8 cellular contexts compared by ENCODE assay signal in the genomic region with DNA sequence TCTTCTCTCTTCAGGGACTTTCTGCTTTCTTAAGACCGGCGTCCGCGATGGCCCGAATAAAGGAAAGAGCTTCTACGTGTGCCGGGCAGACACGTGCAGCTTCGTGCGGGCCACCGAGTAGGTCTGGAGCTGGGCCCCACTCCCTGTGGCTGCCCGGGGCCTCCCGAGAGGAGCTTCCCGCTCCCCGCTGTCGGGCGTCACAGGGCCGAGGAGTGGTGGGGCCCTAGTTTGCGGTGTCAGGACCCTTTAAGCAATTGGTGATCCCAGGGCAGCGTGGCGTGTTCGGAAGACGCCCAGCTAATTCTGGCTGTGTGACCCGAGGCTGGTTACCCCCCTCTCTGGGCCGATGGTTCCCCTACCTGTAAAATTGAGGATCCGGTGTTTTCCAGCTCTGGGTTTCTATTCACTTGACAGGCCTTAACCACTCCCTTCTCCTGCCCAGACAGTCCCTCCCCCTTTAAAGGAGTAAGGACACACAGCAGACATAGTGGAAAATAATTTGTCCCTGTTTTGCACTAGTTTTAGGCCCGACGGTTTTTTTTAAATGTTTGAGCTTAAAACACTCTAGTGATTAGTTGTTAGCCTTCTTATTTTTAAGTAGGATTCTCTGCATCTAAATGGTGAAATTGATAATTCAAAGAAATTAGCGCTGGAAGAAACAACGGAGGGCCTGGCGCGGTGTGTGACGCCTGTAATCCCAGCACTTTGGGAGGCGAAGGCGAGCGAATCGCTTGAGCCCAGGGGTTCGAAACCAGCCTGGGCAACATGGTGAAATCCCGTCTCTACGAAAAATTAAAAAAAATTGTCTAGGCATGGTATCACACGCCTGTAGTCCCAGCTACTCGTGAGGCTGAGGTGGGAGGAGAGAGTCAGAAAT. TPM values are rescaled to one million over a fixed set of nuclear protein-coding genes. Genes with fewer than 3 reads are reported as not detected.
A peak's percentile ranks its signal among the peaks of the same experiment; 100 is the strongest.
DNase-seq lines count a peak whose midpoint lies in the region; ATAC-seq and TF ChIP-seq lines count a peak whose summit lies in the region.

No MANE protein-coding gene starts in this region.

- no peaks in the 10 kb centered on the region for H3K9me2 ChIP-seq in neural cell (ENCODE audit: insufficient read depth, low read length)

- no peaks in the 10 kb centered on the region for H3K9me3 ChIP-seq in neural cell (ENCODE audit: low read length)

- H3F3A ChIP-seq in neural cell (ENCODE audit: insufficient read depth, low read length, poor library complexity, severe bottlenecking): peaks cover 5% of the 10 kb centered on the region

- H4K20me1 ChIP-seq in neural cell (ENCODE audit: insufficient read depth): no peaks in the 10 kb centered on the region

- H3K79me2 ChIP-seq in neural cell (replicated peaks; ENCODE audit: insufficient read depth, low read length): no peaks in the 10 kb centered on the region

- TF ChIP-seq EP300 in neural cell (conservative IDR thresholded peaks at IDR 0.05; ENCODE audit: poor library complexity, severe bottlenecking): no peak

- peak overlapping the region; percentile 78 for H3K4me3 ChIP-seq in neural cell (ENCODE audit: low read length)

- peak; percentile 20 for DNase-seq in DMS79 (lab: John Stamatoyannopoulos, UW)
- DNase-seq in DMS79 treated with DMSO at 0.1 percent for 48 hours (lab: John Stamatoyannopoulos, UW): no peak
- DNase-seq in SW480 (ENCODE audit: low spot score): peak; percentile 36
- peak; percentile 30 for DNase-seq in fibroblast of gingiva (ENCODE audit: low read depth)
- no peak for DNase-seq in NCI-H128 (lab: John Stamatoyannopoulos, UW; ENCODE audit: unreplicated experiment)

- H3K9ac ChIP-seq in neural cell (ENCODE audit: low read length): peak overlapping the region; percentile 24

- H3K27ac ChIP-seq in neural cell (ENCODE audit: low read length): no peak overlapping the region

- TF ChIP-seq RAD21 in neural cell (conservative IDR thresholded peaks at IDR 0.05): no peak

- ATAC-seq in GM19035 (IDR thresholded peaks at IDR 0.05; ENCODE audit: unreplicated experiment) (peak; percentile 2), HG03378 (IDR thresholded peaks at IDR 0.05; ENCODE audit: unreplicated experiment) (peak; percentile 0)

- TF ChIP-seq CTCF in neural cell (IDR thresholded peaks at IDR 0.05; ENCODE audit: poor library complexity, severe bottlenecking): no peak

- H3K36me3 ChIP-seq in neural cell (ENCODE audit: insufficient read depth, low read length): no peaks in the 10 kb centered on the region

- H3K27me3 ChIP-seq in neural cell (ENCODE audit: insufficient read depth, low read depth, low read length): no peaks in the 10 kb centered on the region

- H3K4me2 ChIP-seq in neural cell (ENCODE audit: low read length): peak overlapping the region; percentile 68

- H2AFZ ChIP-seq in neural cell (ENCODE audit: low read depth, low read length): peak overlapping the region; percentile 80

TF ChIP-seq in neural cell, 6 proteins besides CTCF, POLR2A, EP300 and RAD21:
- TF ChIP-seq REST (IDR thresholded peaks at IDR 0.05; ENCODE audit: borderline replicate concordance): no peak
- TF ChIP-seq EZH2 (IDR thresholded peaks at IDR 0.05; ENCODE audit: borderline replicate concordance, insufficient read depth, low read length, poor library complexity, severe bottlenecking): no peak
- no peak for TF ChIP-seq TAF1 (IDR thresholded peaks at IDR 0.05; ENCODE audit: low read depth)
- TF ChIP-seq MXI1 (conservative IDR thresholded peaks at IDR 0.05; ENCODE audit: poor library complexity, severe bottlenecking): no peak

RNA-seq across cellular contexts. Expression of gene TTF2, which starts 0.6 kb away (rescaled TPM):
- 2.6 and 5.5 TPM in 2 replicates for polyA plus RNA-seq in neural cell
- 3.9 and 6.0 TPM in 2 replicates for polyA minus RNA-seq in neural cell

RNA-seq across cellular contexts. Expression of gene CD101, which starts 59.1 kb away (rescaled TPM):
- polyA plus RNA-seq in neural cell: 1.4 and 2.3 TPM in 2 replicates
- polyA minus RNA-seq in neural cell: 3.4 and 3.9 TPM in 2 replicates

Comparison
In these comparisons a context has a peak if more than half of its experiments do, and no peak if none do; other contexts are left out.
1. DNase-seq: peak in DMS79 (single experiment), SW480 (single experiment) and fibroblast of gingiva (single experiment); none in DMS79 treated with DMSO at 0.1 percent for 48 hours (single experiment) and NCI-H128 (single experiment).